ENCODE assay signal across 20 cellular contexts in genomic region chr22:32591620-32592019, GRCh38.
DNase-seq lines count a peak whose midpoint lies in the region; ATAC-seq and TF ChIP-seq lines count a peak whose summit lies in the region.
"Had no signal": no experiment of that assay in that cellular context is flagged by ENCODE, and none has a peak within 500 bp of the region (broad histone marks: within the 10 kb centered on the region; RNA-seq: fewer than 3 reads in every experiment).

No MANE protein-coding gene starts in this region.

- peaks cover 0 to 3% of the 10 kb centered on the region in 2 experiments for H3K27me3 ChIP-seq in mesenchymal stem cell (ENCODE audit: control insufficient read depth in 1 of 2, insufficient read depth in 1 of 2, low read length in 2 of 2)
- H3K27me3 ChIP-seq: BLaER1 treated with 17β-estradiol and CSF1 and Interleukin-3, amounts not matched to agents 10 nM and 100 nM; esophagus squamous epithelium; ovary; sigmoid colon; tibial artery had no signal

- H3K9me3 Mint-ChIP-seq in activated CD8-positive, alpha-beta T cell treated with anti-CD3 and anti-CD28 coated beads for 36 hours, result peaks cover 4% of the 10 kb centered on the region

- H2BK12ac ChIP-seq in mesenchymal stem cell (ENCODE audit: low read length in 2 of 2), result no peak overlapping the region

- no peaks in the 10 kb centered on the region for H3K79me1 ChIP-seq in mesenchymal stem cell (replicated peaks; ENCODE audit: low read length, poor library complexity, severe bottlenecking)

- no peak overlapping the region for H4K91ac ChIP-seq in mesenchymal stem cell (ENCODE audit: low read length)

- H3K4me1 ChIP-seq in mesenchymal stem cell (ENCODE audit: control insufficient read depth, insufficient read depth, low read depth, low read length), result no peaks in the 10 kb centered on the region
- H3K4me1 ChIP-seq: BLaER1 treated with 17β-estradiol and CSF1 and Interleukin-3, amounts not matched to agents 10 nM and 100 nM; esophagus squamous epithelium; sigmoid colon; tibial artery had no signal

- no peak overlapping the region for H3K23ac ChIP-seq in mesenchymal stem cell (ENCODE audit: low read length in 2 of 2)

- no peak overlapping the region for H3K14ac ChIP-seq in mesenchymal stem cell (ENCODE audit: low read length in 2 of 2)

- no peak overlapping the region for H2BK5ac ChIP-seq in mesenchymal stem cell (ENCODE audit: low read depth, low read length, poor library complexity, severe bottlenecking)

- in situ Hi-C loops in astrocyte of the spinal cord (cut with HindIII; ENCODE audit: low sequenced_read_pairs), result no loop called here

- no peak overlapping the region for H3K9ac ChIP-seq in mesenchymal stem cell (ENCODE audit: low read length)
- H3K9ac ChIP-seq: BLaER1 treated with 17β-estradiol and CSF1 and Interleukin-3, amounts not matched to agents 10 nM and 100 nM had no signal

- no peak overlapping the region for H3K27ac Mint-ChIP-seq in activated CD8-positive, alpha-beta T cell treated with anti-CD3 and anti-CD28 coated beads for 36 hours
- H3K27ac Mint-ChIP-seq: activated naive CD4-positive, alpha-beta T cell treated with anti-CD3 and anti-CD28 coated beads, Interleukin-2, amount 50 U/mL, for 24 hours; T-helper 2 cell treated with Interferon-gamma antibody and Interleukin-4, amounts not matched to agents 5 μg/mL and 100 μg/mL, for 36 hours had no signal

- H3K4ac ChIP-seq in mesenchymal stem cell (ENCODE audit: low read depth in 1 of 2, low read length in 2 of 2), result no peak overlapping the region

- POLR2A ChIA-PET in activated CD8-positive, alpha-beta T cell treated with anti-CD3 and anti-CD28 coated beads for 36 hours (lab: Charles Lee), result no interaction called here

- H3K36me3 ChIP-seq in mesenchymal stem cell (ENCODE audit: control insufficient read depth in 1 of 2, insufficient read depth in 2 of 2, low read depth in 1 of 2, low read length in 2 of 2), result no peaks in the 10 kb centered on the region
- H3K36me3 ChIP-seq: BLaER1 treated with 17β-estradiol and CSF1 and Interleukin-3, amounts not matched to agents 10 nM and 100 nM; esophagus squamous epithelium; ovary; sigmoid colon; tibial artery had no signal

- H3K27me3 Mint-ChIP-seq in activated CD8-positive, alpha-beta T cell treated with anti-CD3 and anti-CD28 coated beads for 36 hours, result peaks cover 2% of the 10 kb centered on the region

- H3K4me3 Mint-ChIP-seq in activated CD8-positive, alpha-beta T cell treated with anti-CD3 and anti-CD28 coated beads for 36 hours, result no peak overlapping the region
- H3K4me3 Mint-ChIP-seq: activated naive CD4-positive, alpha-beta T cell treated with anti-CD3 and anti-CD28 coated beads, Interleukin-2, amount 50 U/mL, for 24 hours; activated T-cell treated with anti-CD3 and anti-CD28 coated beads, Interleukin-2, amount 50 U/mL, for 4 hours; T-helper 2 cell treated with Interferon-gamma antibody and Interleukin-4, amounts not matched to agents 5 μg/mL and 100 μg/mL, for 36 hours had no signal

- H2BK120ac ChIP-seq in mesenchymal stem cell (ENCODE audit: low read depth, low read length), result no peak overlapping the region

- H2AFZ ChIP-seq in mesenchymal stem cell (ENCODE audit: low read depth, low read length), result no peak overlapping the region

- H3K4me3 ChIP-seq in astrocyte of the spinal cord (ENCODE audit: low read depth, low read length) (no peak overlapping the region), mesenchymal stem cell (ENCODE audit: insufficient read depth in 1 of 2, low read depth in 1 of 2, low read length in 2 of 2) (no peak overlapping the region)
- H3K4me3 ChIP-seq: BLaER1 treated with 17β-estradiol and CSF1 and Interleukin-3, amounts not matched to agents 10 nM and 100 nM; esophagus squamous epithelium; ovary; sigmoid colon; tibial artery had no signal

- H2AK5ac ChIP-seq in mesenchymal stem cell (ENCODE audit: low read length, severe bottlenecking), result no peak overlapping the region

- no peak overlapping the region for H2BK15ac ChIP-seq in mesenchymal stem cell (ENCODE audit: low read depth, poor library complexity, severe bottlenecking)

- no peak overlapping the region for H3K27ac ChIP-seq in mesenchymal stem cell (ENCODE audit: low read length, poor library complexity, severe bottlenecking)
- H3K27ac ChIP-seq: BLaER1 treated with 17β-estradiol and CSF1 and Interleukin-3, amounts not matched to agents 10 nM and 100 nM; esophagus squamous epithelium; ovary; sigmoid colon; tibial artery had no signal

- TF ChIP-seq CTCF in astrocyte of the spinal cord (IDR thresholded peaks at IDR 0.05; ENCODE audit: low read depth, low read length), result no peak
- no peak for TF ChIP-seq CTCF in activated CD8-positive, alpha-beta T cell treated with anti-CD3 and anti-CD28 coated beads for 36 hours (IDR thresholded peaks at IDR 0.05)

- peaks cover 30% of the 10 kb centered on the region for H3K9me3 ChIP-seq in mesenchymal stem cell (ENCODE audit: control insufficient read depth, low read length)

- H3K4me2 ChIP-seq in mesenchymal stem cell (ENCODE audit: low read length, poor library complexity, severe bottlenecking), result no peak overlapping the region
- H3K4me2 ChIP-seq: BLaER1 treated with 17β-estradiol and CSF1 and Interleukin-3, amounts not matched to agents 10 nM and 100 nM had no signal

- no peak overlapping the region for H4K8ac ChIP-seq in mesenchymal stem cell (ENCODE audit: low read length)

- intact Hi-C loops in activated CD8-positive, alpha-beta T cell treated with anti-CD3 and anti-CD28 coated beads for 36 hours (cut with micrococcal nuclease), result no loop called here

- no peaks in the 10 kb centered on the region for H3K36me3 Mint-ChIP-seq in activated CD8-positive, alpha-beta T cell treated with anti-CD3 and anti-CD28 coated beads for 36 hours (ENCODE audit: low read depth)
- H3K36me3 Mint-ChIP-seq: activated naive CD4-positive, alpha-beta T cell treated with anti-CD3 and anti-CD28 coated beads, Interleukin-2, amount 50 U/mL, for 24 hours had no signal

- H3K4me1 Mint-ChIP-seq in activated CD8-positive, alpha-beta T cell treated with anti-CD3 and anti-CD28 coated beads for 36 hours (ENCODE audit: low read depth), result no peaks in the 10 kb centered on the region
- H3K4me1 Mint-ChIP-seq: activated naive CD4-positive, alpha-beta T cell treated with anti-CD3 and anti-CD28 coated beads, Interleukin-2, amount 50 U/mL, for 24 hours had no signal

- WGBS in mesenchymal stem cell, result 48% methylated on average over 9 of the region's 9 CpGs

- CTCF ChIA-PET in activated CD8-positive, alpha-beta T cell treated with anti-CD3 and anti-CD28 coated beads for 36 hours (lab: Charles Lee), result no interaction called here

- DNase-seq in EL (peak; percentile 94), NCI-H226 (peak; percentile 85), astrocyte of the spinal cord (ENCODE audit: low read depth, low spot score) (peak; percentile 15), mesenchymal stem cell (peak; percentile 96)
- DNase-seq in stimulated activated CD4-positive, alpha-beta T cell treated with anti-CD3 and anti-CD28 coated beads, Interleukin-2, amount 100 ng/mL, for 24 hours, result no peak
- no peak for DNase-seq in activated CD8-positive, alpha-beta T cell treated with anti-CD3 and anti-CD28 coated beads for 36 hours
- no peak for DNase-seq in effector CD4-positive, alpha-beta T cell
- DNase-seq: activated CD4-positive, alpha-beta T cell treated with anti-CD3 and anti-CD28 coated beads, Interleukin-2, amount 50 U/mL, for 48 hours; activated T-cell treated with anti-CD3 and anti-CD28 coated beads, Interleukin-2, amount 50 U/mL, for 4 hours; DMS 273 treated with DMSO at 0.1 percent for 48 hours; esophagus squamous epithelium; NCI-H1417 treated with DMSO at 0.1 percent for 48 hours; NCI-H2227 treated with DMSO at 0.1 percent for 48 hours; ovary; sigmoid colon; tibial artery had no signal

- no peak overlapping the region for H3K18ac ChIP-seq in mesenchymal stem cell (ENCODE audit: low read depth in 1 of 2, low read length in 2 of 2)

- no peak for ATAC-seq in activated CD8-positive, alpha-beta T cell treated with anti-CD3 and anti-CD28 coated beads for 36 hours
- no peak for ATAC-seq in GM18511 (IDR thresholded peaks at IDR 0.05; ENCODE audit: unreplicated experiment)
- ATAC-seq: activated T-cell treated with anti-CD3 and anti-CD28 coated beads, Interleukin-2, amount 50 U/mL, for 4 hours had no signal

Comparison
In these comparisons a context has a peak if more than half of its experiments do, and no peak if none do; other contexts are left out.
1. DNase-seq: peak in EL (single experiment), NCI-H226 (single experiment), astrocyte of the spinal cord (single experiment) and mesenchymal stem cell (single experiment); none in stimulated activated CD4-positive, alpha-beta T cell treated with anti-CD3 and anti-CD28 coated beads, Interleukin-2, amount 100 ng/mL, for 24 hours (0 of 2), activated CD8-positive, alpha-beta T cell treated with anti-CD3 and anti-CD28 coated beads for 36 hours (single experiment) and effector CD4-positive, alpha-beta T cell (single experiment).